Comparison of ENCODE assay signal across 10 cellular contexts in the genomic region with DNA sequence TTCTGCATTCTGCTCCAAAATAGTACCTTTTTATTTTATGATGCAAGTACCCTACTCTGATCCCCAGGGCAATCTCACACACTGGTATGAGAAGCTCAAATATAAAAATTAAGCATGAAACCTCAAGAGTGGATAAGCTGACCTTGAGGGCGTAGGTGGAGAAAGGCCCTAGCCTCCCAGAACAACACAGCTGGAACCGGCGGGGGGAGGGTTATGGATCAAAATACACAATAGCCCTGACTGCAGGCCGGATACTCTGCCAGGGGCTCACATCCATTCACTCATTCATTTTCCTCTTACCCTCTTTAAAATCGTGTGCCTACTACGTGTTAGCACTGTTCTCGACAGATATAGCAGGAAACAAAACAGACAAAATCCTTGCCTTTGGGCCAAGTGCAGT. TPM values are rescaled to one million over a fixed set of nuclear protein-coding genes. Genes with fewer than 3 reads are reported as not detected.
DNase-seq lines count a peak whose midpoint lies in the region; ATAC-seq and TF ChIP-seq lines count a peak whose summit lies in the region.
"Had no signal": no experiment of that assay in that cellular context is flagged by ENCODE, and none has a peak within 500 bp of the region (broad histone marks: within the 10 kb centered on the region; RNA-seq: fewer than 3 reads in every experiment).

No MANE protein-coding gene starts in this region.

- peaks cover 70% of the 10 kb centered on the region for H3K4me1 Mint-ChIP-seq in activated CD4-positive, alpha-beta T cell treated with anti-CD3 and anti-CD28 coated beads for 36 hours

- H3K36me3 Mint-ChIP-seq in activated CD4-positive, alpha-beta T cell treated with anti-CD3 and anti-CD28 coated beads for 36 hours (ENCODE audit: low read depth), result peaks cover 26% of the 10 kb centered on the region

- H3K9me3 ChIP-seq in thoracic aorta (no peaks in the 10 kb centered on the region), mucosa of descending colon (no peaks in the 10 kb centered on the region)

- intact Hi-C loops in activated CD4-positive, alpha-beta T cell treated with anti-CD3 and anti-CD28 coated beads for 36 hours (cut with DNase I, micrococcal nuclease), result no loop called here
- intact Hi-C loops in mucosa of descending colon (cut with DNase I, micrococcal nuclease), result no loop called here

- H3K4me1 ChIP-seq in thoracic aorta (ENCODE audit: control insufficient read depth in 1 of 2, low read depth in 2 of 2), result peaks cover 81 to 99% of the 10 kb centered on the region in 2 donors
- peaks cover 52% of the 10 kb centered on the region for H3K4me1 ChIP-seq in mucosa of descending colon (ENCODE audit: low read depth)

- POLR2A ChIA-PET in activated CD4-positive, alpha-beta T cell treated with anti-CD3 and anti-CD28 coated beads for 36 hours (lab: Charles Lee), result no interaction called here

- TF ChIP-seq CTCF in thoracic aorta (IDR thresholded peaks at IDR 0.05) (no peak), mucosa of descending colon (IDR thresholded peaks at IDR 0.05) (no peak)

- peak overlapping the region; percentile 83 for H3K27ac Mint-ChIP-seq in activated CD4-positive, alpha-beta T cell treated with anti-CD3 and anti-CD28 coated beads for 36 hours

- H3K27me3 Mint-ChIP-seq in activated CD4-positive, alpha-beta T cell treated with anti-CD3 and anti-CD28 coated beads for 36 hours, result no peaks in the 10 kb centered on the region

- H3K4me3 ChIP-seq in thoracic aorta (no peak overlapping the region), mucosa of descending colon (no peak overlapping the region)

- H3K27ac ChIP-seq in angular gyrus (ENCODE audit: low read depth, low read length) (peak overlapping the region; percentile 51), layer of hippocampus (ENCODE audit: low read depth, low read length) (peak overlapping the region; percentile 42), thoracic aorta (peak overlapping the region; percentile 91 to 95)

- no peak for DNase-seq in activated CD4-positive, alpha-beta T cell treated with anti-CD3 and anti-CD28 coated beads for 36 hours
- DNase-seq in activated CD4-positive, alpha-beta T cell treated with anti-CD3 and anti-CD28 coated beads for 48 hours, result no peak
- DNase-seq in thoracic aorta (ENCODE audit: low spot score) (no peak), mucosa of descending colon (no peak), MV-4-11 (lab: John Stamatoyannopoulos, UW) (no peak)
- DNase-seq: activated CD4-positive, alpha-beta T cell treated with anti-CD3 and anti-CD28 coated beads, Interleukin-2, amount 50 U/mL, for 1 hour; stimulated activated CD4-positive, alpha-beta T cell treated with anti-CD3 and anti-CD28 coated beads, Interleukin-2, amount 100 ng/mL, for 24 hours had no signal

- no peaks in the 10 kb centered on the region for H3K9me3 Mint-ChIP-seq in activated CD4-positive, alpha-beta T cell treated with anti-CD3 and anti-CD28 coated beads for 36 hours (ENCODE audit: low read depth)

- H3K36me3 ChIP-seq in thoracic aorta (no peaks in the 10 kb centered on the region), mucosa of descending colon (ENCODE audit: low read depth) (no peaks in the 10 kb centered on the region)

- ATAC-seq in activated CD4-positive, alpha-beta T cell treated with anti-CD3 and anti-CD28 coated beads for 36 hours, result no peak
- ATAC-seq in thoracic aorta (ENCODE audit: insufficient number of reproducible peaks, low FRiP score, low read depth) (no peak), HG03045 (IDR thresholded peaks at IDR 0.05; ENCODE audit: unreplicated experiment) (no peak), mucosa of descending colon (no peak)

- no peak overlapping the region for H3K4me3 Mint-ChIP-seq in activated CD4-positive, alpha-beta T cell treated with anti-CD3 and anti-CD28 coated beads for 36 hours

- CTCF ChIA-PET in activated CD4-positive, alpha-beta T cell treated with anti-CD3 and anti-CD28 coated beads for 36 hours (lab: Charles Lee), result interaction anchor here (0.9 to 5.5 kb wide), 6 partner anchors 13 to 107 kb away, joined by 3 to 59 read pairs (median 8); no protein-coding TSS in a partner anchor

- no peaks in the 10 kb centered on the region for H3K27me3 ChIP-seq in layer of hippocampus (ENCODE audit: control insufficient read depth, insufficient read depth, low read length)
- no peaks in the 10 kb centered on the region for H3K27me3 ChIP-seq in thoracic aorta (replicated peaks; ENCODE audit: insufficient read depth)

RNA-seq across cellular contexts. Expression of a gene that starts 32.8 kb away (rescaled TPM):
- 100 to 1,000 TPM; 130 to 162 TPM for total RNA-seq in activated CD4-positive, alpha-beta T cell treated with anti-CD3 and anti-CD28 coated beads for 36 hours
- total RNA-seq in thoracic aorta, result 100 to 1,000 TPM; 103 to 124 TPM
- 100 to 1,000 TPM; 103 to 161 (median 149) TPM for total RNA-seq in mucosa of descending colon

Comparison
In these comparisons a context has a peak if more than half of its experiments do, and no peak if none do; other contexts are left out.
1. H3K27ac ChIP-seq: peak in every context shown above with its lines; median percentile 93 in thoracic aorta; 51 in angular gyrus; 42 in layer of hippocampus.